13 cellular contexts compared by ENCODE assay signal in the genomic region with DNA sequence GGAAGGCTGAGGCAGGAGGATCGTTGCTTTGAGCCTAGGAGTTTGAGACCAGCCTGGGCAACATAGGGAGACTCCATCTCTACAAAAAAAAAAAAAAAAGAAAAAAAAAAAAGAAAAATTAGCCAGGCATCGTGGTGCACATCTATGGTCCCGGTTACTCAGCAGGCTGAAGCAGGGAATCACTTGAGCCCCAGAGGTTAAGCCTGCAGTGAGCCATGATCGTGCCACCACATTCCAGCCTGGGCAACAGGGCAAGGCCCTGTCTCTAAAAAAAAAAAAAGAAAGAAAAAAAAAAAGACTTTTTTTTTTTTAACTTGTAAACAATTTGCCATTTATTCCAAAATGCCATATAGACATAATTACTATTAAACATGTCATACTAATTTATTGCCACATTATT.
DNase-seq lines count a peak whose midpoint lies in the region; ATAC-seq and TF ChIP-seq lines count a peak whose summit lies in the region.
"Had no signal": no experiment of that assay in that cellular context is flagged by ENCODE, and none has a peak within 500 bp of the region (broad histone marks: within the 10 kb centered on the region; RNA-seq: fewer than 3 reads in every experiment).

No MANE protein-coding gene starts in this region.

- no peaks in the 10 kb centered on the region for H3K36me3 ChIP-seq in tibial nerve

- H3K9me3 ChIP-seq in tibial nerve = no peaks in the 10 kb centered on the region
- H3K9me3 ChIP-seq: mucosa of descending colon had no signal

- peak overlapping the region; percentile 86 for H3K4me3 Mint-ChIP-seq in activated naive CD4-positive, alpha-beta T cell treated with anti-CD3 and anti-CD28 coated beads, Interleukin-2, amount 50 U/mL, for 24 hours
- peak overlapping the region; percentile 85 for H3K4me3 Mint-ChIP-seq in activated naive CD8-positive, alpha-beta T cell
- H3K4me3 Mint-ChIP-seq in naive B cell = peak overlapping the region in 6 of 8 donors; percentile 8 to 79 (median 64)
- H3K4me3 Mint-ChIP-seq: HFFc6 had no signal

- WGBS in tibial nerve, 2 donors = 33 to 36% methylated on average over 4 of the region's 4 CpGs

- peak overlapping the region; percentile 37 to 93 (median 72) for H3K27ac ChIP-seq in tibial nerve
- H3K27ac ChIP-seq: hepatocyte had no signal

- TF ChIP-seq CTCF in tibial nerve (IDR thresholded peaks at IDR 0.05) = no peak

- H3K9me3 Mint-ChIP-seq in activated naive CD4-positive, alpha-beta T cell treated with anti-CD3 and anti-CD28 coated beads, Interleukin-2, amount 50 U/mL, for 24 hours = no peaks in the 10 kb centered on the region
- H3K9me3 Mint-ChIP-seq in activated naive CD8-positive, alpha-beta T cell (ENCODE audit: low read depth) = no peaks in the 10 kb centered on the region
- H3K9me3 Mint-ChIP-seq in naive B cell = no peaks in the 10 kb centered on the region
- H3K9me3 Mint-ChIP-seq: HFFc6 had no signal

- no peaks in the 10 kb centered on the region for H3K27me3 Mint-ChIP-seq in activated naive CD4-positive, alpha-beta T cell treated with anti-CD3 and anti-CD28 coated beads, Interleukin-2, amount 50 U/mL, for 24 hours
- no peaks in the 10 kb centered on the region for H3K27me3 Mint-ChIP-seq in activated naive CD8-positive, alpha-beta T cell
- H3K27me3 Mint-ChIP-seq in naive B cell = no peaks in the 10 kb centered on the region

- peaks cover 5% of the 10 kb centered on the region for H3K36me3 Mint-ChIP-seq in activated naive CD4-positive, alpha-beta T cell treated with anti-CD3 and anti-CD28 coated beads, Interleukin-2, amount 50 U/mL, for 24 hours
- H3K36me3 Mint-ChIP-seq in activated naive CD8-positive, alpha-beta T cell = peaks cover 2% of the 10 kb centered on the region
- H3K36me3 Mint-ChIP-seq in naive B cell = peaks cover 3 to 9% of the 10 kb centered on the region in 2 donors

- TF ChIP-seq POLR2A in tibial nerve (IDR thresholded peaks at IDR 0.05) = no peak

- DNase-seq in activated naive CD4-positive, alpha-beta T cell treated with Interleukin-2 at 50 U/mL for 16 hours = no peak
- DNase-seq in naive B cell (no peak), tibial nerve (ENCODE audit: low spot score in 2 of 2) (no peak), NCI-H510A treated with DMSO at 0.1 percent for 48 hours (lab: John Stamatoyannopoulos, UW) (no peak), NCI-H2081 (lab: John Stamatoyannopoulos, UW) (no peak)
- DNase-seq: HFFc6; NCI-H748 treated with DMSO at 0.1 percent for 48 hours; stimulated activated naive CD4-positive, alpha-beta T cell treated with Interleukin-2 at 50 U/mL for 16 hours had no signal

- H3K27ac Mint-ChIP-seq in activated naive CD4-positive, alpha-beta T cell treated with anti-CD3 and anti-CD28 coated beads, Interleukin-2, amount 50 U/mL, for 24 hours = peak overlapping the region; percentile 98
- peak overlapping the region; percentile 98 for H3K27ac Mint-ChIP-seq in activated naive CD8-positive, alpha-beta T cell
- peak overlapping the region in 3 of 6 donors; percentile 16 to 86 (median 85) for H3K27ac Mint-ChIP-seq in naive B cell

- no peaks in the 10 kb centered on the region for H3K27me3 ChIP-seq in tibial nerve
- H3K27me3 ChIP-seq: hepatocyte had no signal

- peaks cover 87% of the 10 kb centered on the region for H3K4me1 Mint-ChIP-seq in activated naive CD4-positive, alpha-beta T cell treated with anti-CD3 and anti-CD28 coated beads, Interleukin-2, amount 50 U/mL, for 24 hours
- H3K4me1 Mint-ChIP-seq in activated naive CD8-positive, alpha-beta T cell (ENCODE audit: low read depth) = peaks cover 88% of the 10 kb centered on the region
- peaks cover 42 to 76% (median 48%) of the 10 kb centered on the region in 3 donors for H3K4me1 Mint-ChIP-seq in naive B cell

- no peak overlapping the region for H3K4me3 ChIP-seq in tibial nerve
- H3K4me3 ChIP-seq: hepatocyte, mucosa of descending colon had no signal

- no peak for TF ChIP-seq EP300 in tibial nerve (IDR thresholded peaks at IDR 0.05)

- ATAC-seq in naive B cell (ENCODE audit: low read depth in 2 of 2) (no peak), HG03280 (IDR thresholded peaks at IDR 0.05; ENCODE audit: unreplicated experiment) (no peak)

- H3K4me1 ChIP-seq in tibial nerve = peaks cover 3 to 92% (median 62%) of the 10 kb centered on the region in 4 donors
